In the genomic region with DNA sequence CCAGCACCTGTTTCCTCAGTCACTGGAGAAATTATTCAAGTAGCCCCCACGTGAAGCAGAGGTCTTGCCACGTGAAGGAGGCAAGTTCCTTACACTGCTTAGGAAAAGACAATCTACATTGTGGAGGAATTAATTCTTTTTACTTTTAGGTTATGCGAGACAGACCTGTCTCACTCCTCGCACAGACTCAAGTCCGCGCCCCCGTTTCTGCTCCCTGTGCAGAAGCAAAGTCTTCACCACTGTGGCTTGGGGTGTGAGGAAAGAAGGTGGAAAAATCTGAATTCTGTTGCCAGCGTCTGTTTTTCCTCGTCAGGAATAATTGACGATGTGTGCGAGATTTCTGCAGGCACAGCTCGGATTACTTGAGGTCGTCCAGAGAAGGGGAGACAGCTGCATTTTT, we compare ENCODE assay signal across 25 cellular contexts.
"Had no signal": no experiment of that assay in that cellular context is flagged by ENCODE, and none has a peak within 500 bp of the region (broad histone marks: within the 10 kb centered on the region; RNA-seq: fewer than 3 reads in every experiment).

No MANE protein-coding gene starts in this region.

- DNase-seq: activated CD4-positive, alpha-beta memory T cell treated with anti-CD3 and anti-CD28 coated beads, Interleukin-2, amount 10 ng/mL, durations not matched to agents 7 days and 5 days; activated CD4-positive, alpha-beta T cell treated with anti-CD3 and anti-CD28 coated beads for 1 hour; activated CD4-positive, alpha-beta T cell treated with anti-CD3 and anti-CD28 coated beads for 4 hours; activated CD4-positive, alpha-beta T cell treated with anti-CD3 and anti-CD28 coated beads, Interleukin-2, amount 10 ng/mL, durations not matched to agents 7 days and 5 days; activated CD4-positive, alpha-beta T cell treated with anti-CD3 and anti-CD28 coated beads, Interleukin-2, amount 50 U/mL, for 4 hours; activated CD8-positive, alpha-beta memory T cell treated with anti-CD3 and anti-CD28 coated beads, Interleukin-2, amount 50 U/mL, for 48 hours; activated gamma-delta T cell treated with Interleukin-2 at 50 U/mL for 16 hours; activated naive CD4-positive, alpha-beta T cell treated with anti-CD3 and anti-CD28 coated beads for 36 hours; activated naive CD8-positive, alpha-beta T cell treated with anti-CD3 and anti-CD28 coated beads for 36 hours; activated naive CD8-positive, alpha-beta T cell treated with anti-CD3 and anti-CD28 coated beads, Interleukin-2, amount 50 U/mL, for 24 hours; activated T-cell treated with anti-CD3 and anti-CD28 coated beads for 4 hours; activated T-cell treated with anti-CD3 and anti-CD28 coated beads, Interleukin-2, amount 50 U/mL, for 24 hours; activated T-cell treated with anti-CD3 and anti-CD28 coated beads, Interleukin-2, amount 50 U/mL, for 72 hours; adrenal gland; amygdala; aorta; body of pancreas; colonic mucosa; effector CD8-positive, alpha-beta T cell; foreskin fibroblast; T-helper 2 cell had no signal

- H3K27me3 Mint-ChIP-seq: activated CD4-positive, alpha-beta memory T cell treated with anti-CD3 and anti-CD28 coated beads, Interleukin-2, amount 10 ng/mL, durations not matched to agents 7 days and 5 days; activated CD4-positive, alpha-beta T cell treated with anti-CD3 and anti-CD28 coated beads, Interleukin-2, amount 10 ng/mL, durations not matched to agents 7 days and 5 days had no signal

- H3K4me3 ChIP-seq: adrenal gland, body of pancreas, colonic mucosa had no signal

- H3K27ac Mint-ChIP-seq: activated CD4-positive, alpha-beta memory T cell treated with anti-CD3 and anti-CD28 coated beads, Interleukin-2, amount 10 ng/mL, durations not matched to agents 7 days and 5 days; activated CD4-positive, alpha-beta T cell treated with anti-CD3 and anti-CD28 coated beads, Interleukin-2, amount 10 ng/mL, durations not matched to agents 7 days and 5 days; activated naive CD4-positive, alpha-beta T cell treated with anti-CD3 and anti-CD28 coated beads for 36 hours; activated naive CD4-positive, alpha-beta T cell treated with anti-CD3 and anti-CD28 coated beads, Interleukin-2, amount 50 U/mL, for 24 hours; activated naive CD8-positive, alpha-beta T cell treated with anti-CD3 and anti-CD28 coated beads for 36 hours; activated naive CD8-positive, alpha-beta T cell treated with anti-CD3 and anti-CD28 coated beads, Interleukin-2, amount 50 U/mL, for 24 hours; activated T-cell treated with anti-CD3 and anti-CD28 coated beads, Interleukin-2, amount 50 U/mL, for 24 hours; activated T-cell treated with anti-CD3 and anti-CD28 coated beads, Interleukin-2, amount 50 U/mL, for 72 hours; WTC11 had no signal

- H3K27me3 ChIP-seq: adrenal gland, body of pancreas, colonic mucosa had no signal

- H3K36me3 ChIP-seq: adrenal gland, colonic mucosa had no signal

- H3K36me3 Mint-ChIP-seq: activated naive CD4-positive, alpha-beta T cell treated with anti-CD3 and anti-CD28 coated beads, Interleukin-2, amount 50 U/mL, for 24 hours had no signal

- ATAC-seq: activated naive CD8-positive, alpha-beta T cell treated with anti-CD3 and anti-CD28 coated beads, Interleukin-2, amount 50 U/mL, for 24 hours; activated T-cell treated with anti-CD3 and anti-CD28 coated beads, Interleukin-2, amount 50 U/mL, for 72 hours; body of pancreas; esophagus mucosa had no signal

- H3K27ac ChIP-seq: adrenal gland, body of pancreas, colonic mucosa, VCaP had no signal

- H3K9me3 ChIP-seq: adrenal gland, body of pancreas, colonic mucosa had no signal

- H3K4me3 Mint-ChIP-seq: activated CD4-positive, alpha-beta memory T cell treated with anti-CD3 and anti-CD28 coated beads, Interleukin-2, amount 10 ng/mL, durations not matched to agents 7 days and 5 days; activated CD4-positive, alpha-beta T cell treated with anti-CD3 and anti-CD28 coated beads, Interleukin-2, amount 10 ng/mL, durations not matched to agents 7 days and 5 days; activated naive CD4-positive, alpha-beta T cell treated with anti-CD3 and anti-CD28 coated beads for 36 hours; activated naive CD4-positive, alpha-beta T cell treated with anti-CD3 and anti-CD28 coated beads, Interleukin-2, amount 50 U/mL, for 24 hours; activated naive CD8-positive, alpha-beta T cell treated with anti-CD3 and anti-CD28 coated beads for 36 hours; activated naive CD8-positive, alpha-beta T cell treated with anti-CD3 and anti-CD28 coated beads, Interleukin-2, amount 50 U/mL, for 24 hours; activated T-cell treated with anti-CD3 and anti-CD28 coated beads, Interleukin-2, amount 50 U/mL, for 24 hours; activated T-cell treated with anti-CD3 and anti-CD28 coated beads, Interleukin-2, amount 50 U/mL, for 72 hours; WTC11 had no signal

- H3K4me1 ChIP-seq: adrenal gland, body of pancreas, colonic mucosa had no signal

- H3K4me1 Mint-ChIP-seq: activated CD4-positive, alpha-beta T cell treated with anti-CD3 and anti-CD28 coated beads, Interleukin-2, amount 10 ng/mL, durations not matched to agents 7 days and 5 days; activated naive CD4-positive, alpha-beta T cell treated with anti-CD3 and anti-CD28 coated beads, Interleukin-2, amount 50 U/mL, for 24 hours; activated naive CD8-positive, alpha-beta T cell treated with anti-CD3 and anti-CD28 coated beads for 36 hours; activated naive CD8-positive, alpha-beta T cell treated with anti-CD3 and anti-CD28 coated beads, Interleukin-2, amount 50 U/mL, for 24 hours had no signal
